Comparison of ENCODE assay signal across 8 cellular contexts in the genomic region with DNA sequence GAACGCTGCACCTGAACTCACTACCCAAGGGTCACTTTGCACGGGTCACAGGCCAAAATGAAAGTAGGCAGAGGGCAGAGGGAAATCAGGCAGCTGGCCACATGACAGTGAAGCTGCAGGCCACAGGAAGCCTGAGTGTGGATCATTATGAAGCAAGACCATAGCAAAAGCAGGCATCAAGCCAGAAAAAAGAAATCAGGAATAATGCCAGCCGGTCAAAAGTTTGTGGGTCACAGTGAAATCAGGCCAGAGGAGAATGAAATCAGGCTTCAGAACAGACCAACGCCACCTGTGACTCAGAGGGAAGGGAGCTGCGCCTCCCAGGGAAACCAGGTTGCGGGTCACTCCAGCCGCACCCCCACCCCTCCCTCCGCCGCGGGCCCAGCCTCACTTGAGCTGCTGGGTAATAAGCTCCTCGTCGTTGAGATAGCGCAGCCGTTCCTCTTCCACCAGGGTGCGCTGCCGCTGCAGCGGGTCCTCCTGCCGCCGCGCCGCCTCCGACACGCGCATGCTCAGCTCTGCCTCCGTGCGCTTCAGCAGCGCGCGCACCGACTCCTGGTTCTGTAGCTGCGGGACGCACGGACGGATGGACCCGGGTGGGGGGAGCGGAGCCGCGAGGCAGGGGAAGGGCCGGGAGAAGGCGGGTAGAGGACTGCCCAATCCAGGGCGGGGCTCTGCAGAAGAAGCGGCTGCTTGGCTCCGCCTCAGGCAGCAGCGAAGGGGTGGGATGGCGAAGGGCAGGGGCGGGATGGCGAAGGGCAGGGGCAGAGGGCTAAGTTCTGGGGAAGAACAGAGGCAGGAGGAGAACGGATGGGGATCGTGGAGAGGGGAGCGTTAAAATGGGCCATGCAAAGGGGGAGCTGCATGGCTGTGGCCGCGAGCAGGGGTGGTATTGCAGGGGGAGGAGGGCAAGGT. TPM values are rescaled to one million over a fixed set of nuclear protein-coding genes. Genes with fewer than 3 reads are reported as not detected.
DNase-seq lines count a peak whose midpoint lies in the region; ATAC-seq and TF ChIP-seq lines count a peak whose summit lies in the region.

No MANE protein-coding gene starts in this region.

- DNase-seq in GF-D8 (lab: John Stamatoyannopoulos, UW) (peak; percentile 73), NCI-H187 (lab: John Stamatoyannopoulos, UW) (peak; percentile 76 to 83), T-helper 2 cell (peak; percentile 76 to 88 (median 83)), anterior cingulate cortex (lab: John Stamatoyannopoulos, UW) (peak in 57 of 58 donors; percentile 36 to 93 (median 84)), right atrium auricular region (ENCODE audit: low spot score) (peak; percentile 90), progenitor cell of endocrine pancreas (ENCODE audit: low spot score, unreplicated experiment) (peak; percentile 84), upper lobe of left lung (peak; percentile 96 to 97)

- no peak overlapping the region for H3K27ac Mint-ChIP-seq in progenitor cell of endocrine pancreas

- H3K9me3 ChIP-seq in right atrium auricular region, result no peaks in the 10 kb centered on the region
- no peaks in the 10 kb centered on the region for H3K9me3 ChIP-seq in upper lobe of left lung

- no peaks in the 10 kb centered on the region for H3K9me3 Mint-ChIP-seq in progenitor cell of endocrine pancreas (ENCODE audit: low read depth)

- ATAC-seq in HG02763 (IDR thresholded peaks at IDR 0.05; ENCODE audit: unreplicated experiment) (peak; percentile 52), upper lobe of left lung (ENCODE audit: low FRiP score in 2 of 2) (peak; percentile 94 to 95)

- peaks cover 0 to 34% of the 10 kb centered on the region in 2 donors for H3K4me1 ChIP-seq in right atrium auricular region
- peaks cover 32 to 40% (median 37%) of the 10 kb centered on the region in 4 donors for H3K4me1 ChIP-seq in upper lobe of left lung

- H3K4me3 ChIP-seq in right atrium auricular region (peak overlapping the region; percentile 29 to 49), upper lobe of left lung (peak overlapping the region; percentile 41 to 58 (median 49))

- peaks cover 1% of the 10 kb centered on the region for H3K36me3 Mint-ChIP-seq in progenitor cell of endocrine pancreas (ENCODE audit: insufficient read depth)

- WGBS in upper lobe of left lung, 2 donors, result 4 to 5% methylated on average over 36 to 47 of the region's 52 CpGs

- H3K27me3 ChIP-seq in right atrium auricular region (peaks cover 18 to 33% of the 10 kb centered on the region in 2 donors), upper lobe of left lung (peaks cover 0 to 38% (median 33%) of the 10 kb centered on the region in 4 donors)

- TF ChIP-seq CTCF in right atrium auricular region (IDR thresholded peaks at IDR 0.05) (peak; percentile 91 to 97), progenitor cell of endocrine pancreas (IDR thresholded peaks at IDR 0.05; ENCODE audit: unreplicated experiment) (peak; percentile 93), upper lobe of left lung (IDR thresholded peaks at IDR 0.05) (peak; percentile 68 to 98 (median 94))

- peak overlapping the region in 1 of 2 donors; percentile 21 for H3K27ac ChIP-seq in right atrium auricular region
- peak overlapping the region in 3 of 4 donors; percentile 8 to 71 (median 63) for H3K27ac ChIP-seq in upper lobe of left lung

- TF ChIP-seq POLR2A in upper lobe of left lung (IDR thresholded peaks at IDR 0.05), result no peak

- TF ChIP-seq EP300 in upper lobe of left lung (IDR thresholded peaks at IDR 0.05), result peak in 1 of 4 donors; percentile 23

- peaks cover 57% of the 10 kb centered on the region for H3K27me3 Mint-ChIP-seq in progenitor cell of endocrine pancreas

- H3K4me3 Mint-ChIP-seq in progenitor cell of endocrine pancreas (ENCODE audit: low read depth), result peak overlapping the region; percentile 60

- H3K36me3 ChIP-seq in right atrium auricular region (no peaks in the 10 kb centered on the region), upper lobe of left lung (no peaks in the 10 kb centered on the region)

- peaks cover 10% of the 10 kb centered on the region for H3K4me1 Mint-ChIP-seq in progenitor cell of endocrine pancreas (ENCODE audit: low read depth)

RNA-seq across cellular contexts. Expression of a gene that starts 47.7 kb away (rescaled TPM):
- total RNA-seq in right atrium auricular region, result 1 to 10 TPM in 1 of 2 donors, under 1 TPM in 1; 0.52 to 1.1 TPM
- total RNA-seq in progenitor cell of endocrine pancreas, result 13.8 and 16.7 TPM in 2 replicates
- 10 to 100 TPM in 2 of 6 donors, 1 to 10 TPM in 4; 1.6 to 16.6 (median 5.6) TPM for total RNA-seq in upper lobe of left lung
